8 cellular contexts compared by ENCODE assay signal in genomic region chr10:28532223-28532508, GRCh38. TPM values are rescaled to one million over a fixed set of nuclear protein-coding genes. Genes with fewer than 3 reads are reported as not detected.
A peak's percentile ranks its signal among the peaks of the same experiment; 100 is the strongest.
DNase-seq lines count a peak whose midpoint lies in the region; ATAC-seq and TF ChIP-seq lines count a peak whose summit lies in the region.

No MANE protein-coding gene starts in this region.

- no peak for TF ChIP-seq CTCF in Peyer's patch (IDR thresholded peaks at IDR 0.05)
- no peak for TF ChIP-seq CTCF in coronary artery (IDR thresholded peaks at IDR 0.05)

- peak overlapping the region; percentile 82 for H3K4me2 ChIP-seq in BLaER1

- DNase-seq in Peyer's patch: no peak
- no peak for DNase-seq in coronary artery (ENCODE audit: low spot score)
- peak in 12 of 49 donors; percentile 23 to 66 (median 49) for DNase-seq in substantia nigra (lab: John Stamatoyannopoulos, UW)
- no peak for DNase-seq in activated CD8-positive, alpha-beta memory T cell treated with anti-CD3 and anti-CD28 coated beads for 24 hours

- H3K4me1 ChIP-seq in BLaER1 (peaks cover 42% of the 10 kb centered on the region), Peyer's patch (peaks cover 0 to 36% (median 2%) of the 10 kb centered on the region in 4 donors), mesodermal cell (ENCODE audit: control insufficient read depth, insufficient read depth, low read length, poor library complexity, severe bottlenecking) (peaks cover 10% of the 10 kb centered on the region)

- H3K36me3 ChIP-seq in BLaER1 (peaks cover 19% of the 10 kb centered on the region), Peyer's patch (peaks cover 0 to 21% (median 0%) of the 10 kb centered on the region in 3 donors), mesodermal cell (ENCODE audit: control insufficient read depth, insufficient read depth, low read length) (peaks cover 32% of the 10 kb centered on the region)

- peaks cover 37% of the 10 kb centered on the region for H4K20me1 ChIP-seq in BLaER1

- no peak for TF ChIP-seq POLR2A in Peyer's patch (IDR thresholded peaks at IDR 0.05)

- peak overlapping the region; percentile 100 for H3K27ac ChIP-seq in BLaER1
- H3K27ac ChIP-seq in Peyer's patch: peak overlapping the region; percentile 98 to 100 (median 98)
- peak overlapping the region; percentile 98 to 99 for H3K27ac ChIP-seq in coronary artery
- H3K27ac ChIP-seq in mesodermal cell (ENCODE audit: low read depth, low read length, severe bottlenecking): peak overlapping the region; percentile 99
- H3K27ac ChIP-seq in substantia nigra (ENCODE audit: low read depth, low read length, poor library complexity, severe bottlenecking): peak overlapping the region; percentile 100

- H3K4me3 ChIP-seq in BLaER1: peak overlapping the region; percentile 94
- peak overlapping the region; percentile 94 to 99 (median 94) for H3K4me3 ChIP-seq in Peyer's patch
- peak overlapping the region; percentile 94 for H3K4me3 ChIP-seq in coronary artery
- H3K4me3 ChIP-seq in mesodermal cell (ENCODE audit: extremely low read depth, insufficient read depth, low read length, poor library complexity, severe bottlenecking): peak overlapping the region; percentile 79

- H3K9me3 ChIP-seq in BLaER1: no peaks in the 10 kb centered on the region
- H3K9me3 ChIP-seq in Peyer's patch: no peaks in the 10 kb centered on the region
- no peaks in the 10 kb centered on the region for H3K9me3 ChIP-seq in mesodermal cell (ENCODE audit: control insufficient read depth, low read length)

- 0% methylated on average over 23 to 28 of the region's 30 CpGs for WGBS in mesodermal cell (ENCODE audit: insufficient coverage in 2 of 2), 2 experiments

- H3K27me3 ChIP-seq in BLaER1 (no peaks in the 10 kb centered on the region), Peyer's patch (no peaks in the 10 kb centered on the region)

- peak overlapping the region; percentile 98 for H3K9ac ChIP-seq in BLaER1

- peak; percentile 60 for ATAC-seq in GM18907 (IDR thresholded peaks at IDR 0.05; ENCODE audit: unreplicated experiment)
- peak; percentile 40 for ATAC-seq in HG03097 (IDR thresholded peaks at IDR 0.05; ENCODE audit: low FRiP score, unreplicated experiment)

RNA-seq across cellular contexts. Expression of gene WAC, which starts 0.8 kb away (rescaled TPM):
- 100 to 1,000 TPM in 2 of 4 donors, 10 to 100 TPM in 2; 72.7 to 145 (median 96.4) TPM for total RNA-seq in Peyer's patch
- polyA plus RNA-seq in mesodermal cell (2013, experiment 1 of 2): 143 TPM
- 138 TPM for polyA plus RNA-seq in mesodermal cell (2013, experiment 2 of 2)
